ENCODE assay signal across 27 cellular contexts in genomic region chr11:61534025-61534900, GRCh38. TPM values are rescaled to one million over a fixed set of nuclear protein-coding genes. Genes with fewer than 3 reads are reported as not detected.
DNase-seq lines count a peak whose midpoint lies in the region; ATAC-seq and TF ChIP-seq lines count a peak whose summit lies in the region.
"Had no signal": no experiment of that assay in that cellular context is flagged by ENCODE, and none has a peak within 500 bp of the region (broad histone marks: within the 10 kb centered on the region; RNA-seq: fewer than 3 reads in every experiment).

No MANE protein-coding gene starts in this region.

- no peaks in the 10 kb centered on the region for H3K27me3 Mint-ChIP-seq in WTC11 (ENCODE audit: low read depth)
- peaks cover under 1% of the 10 kb centered on the region for H3K27me3 Mint-ChIP-seq in activated CD4-positive, alpha-beta T cell treated with anti-CD3 and anti-CD28 coated beads, Interleukin-2, amount 10 ng/mL, durations not matched to agents 24 days and 14 days

- peak overlapping the region; percentile 23 for H3K9ac ChIP-seq in mucosa of stomach (ENCODE audit: low read length)
- H3K9ac ChIP-seq: KMS-11 had no signal

- no peaks in the 10 kb centered on the region for H3K36me3 ChIP-seq in mucosa of stomach (ENCODE audit: control insufficient read depth, insufficient read depth, low read length)
- H3K36me3 ChIP-seq: breast epithelium, tibial nerve had no signal

- POLR2A ChIA-PET in WTC11 (lab: Charles Lee) = no interaction called here

- no peaks in the 10 kb centered on the region for H3K9me3 ChIP-seq in mucosa of stomach (ENCODE audit: control insufficient read depth, low read length)
- H3K9me3 ChIP-seq: breast epithelium, tibial nerve had no signal

- H3K4me3 Mint-ChIP-seq in WTC11 = no peak overlapping the region
- H3K4me3 Mint-ChIP-seq in activated CD4-positive, alpha-beta T cell treated with anti-CD3 and anti-CD28 coated beads, Interleukin-2, amount 10 ng/mL, durations not matched to agents 24 days and 14 days = no peak overlapping the region
- H3K4me3 Mint-ChIP-seq: CD8-positive, alpha-beta memory T cell; memory B cell; natural killer cell treated with Interleukin-12 subunit alpha and Interleukin-12 subunit beta and Interleukin-15 and Interleukin-18, amount 100 ng/mL, for 72 hours had no signal

- no peak for ATAC-seq in WTC11
- ATAC-seq in GM21619 (IDR thresholded peaks at IDR 0.05; ENCODE audit: unreplicated experiment) = no peak
- ATAC-seq: PC-3 had no signal

- TF ChIP-seq CTCF in 22Rv1 (IDR thresholded peaks at IDR 0.05) = no peak
- no peak for TF ChIP-seq CTCF in WTC11 (IDR thresholded peaks at IDR 0.05)

- peak overlapping the region; percentile 43; the same call in 1 of the 2 replicates for H3K27ac Mint-ChIP-seq in WTC11
- no peak overlapping the region for H3K27ac Mint-ChIP-seq in activated CD4-positive, alpha-beta T cell treated with anti-CD3 and anti-CD28 coated beads, Interleukin-2, amount 10 ng/mL, durations not matched to agents 24 days and 14 days
- H3K27ac Mint-ChIP-seq: memory B cell; natural killer cell treated with Interleukin-12 subunit alpha and Interleukin-12 subunit beta and Interleukin-15 and Interleukin-18, amount 100 ng/mL, for 72 hours had no signal

- CTCF ChIA-PET in WTC11 (lab: Charles Lee) = interaction anchor here (0.6 to 9.1 kb wide), 7 partner anchors 10 to 104 kb away, joined by 3 to 241 read pairs (median 6); no protein-coding TSS in a partner anchor

- H3K9me3 Mint-ChIP-seq in WTC11 = no peaks in the 10 kb centered on the region
- no peaks in the 10 kb centered on the region for H3K9me3 Mint-ChIP-seq in activated CD4-positive, alpha-beta T cell treated with anti-CD3 and anti-CD28 coated beads, Interleukin-2, amount 10 ng/mL, durations not matched to agents 24 days and 14 days
- H3K9me3 Mint-ChIP-seq: memory B cell; natural killer cell treated with Interleukin-12 subunit alpha and Interleukin-12 subunit beta and Interleukin-15 and Interleukin-18, amount 100 ng/mL, for 72 hours had no signal

- DNase-seq in DMS153 (lab: John Stamatoyannopoulos, UW) (peak; percentile 67), WTC11 (ENCODE audit: low spot score) (no peak), NCI-H2227 (lab: John Stamatoyannopoulos, UW; ENCODE audit: unreplicated experiment) (no peak)
- DNase-seq in activated CD4-positive, alpha-beta T cell treated with anti-CD3 and anti-CD28 coated beads, Interleukin-2, amount 10 ng/mL, durations not matched to agents 24 days and 14 days = no peak
- DNase-seq: activated CD4-positive, alpha-beta T cell treated with anti-CD3 and anti-CD28 coated beads, Interleukin-2, amount 50 U/mL, for 4 hours; activated effector memory CD4-positive, alpha-beta T cell treated with anti-CD3 and anti-CD28 coated beads, Interleukin-2, amount 50 U/mL, for 16 hours; CD8-positive, alpha-beta memory T cell; HCEC 1CT; hippocampal formation; NCI-H82; posterior cingulate gyrus; stimulated activated CD4-positive, alpha-beta T cell treated with anti-CD3 and anti-CD28 coated beads, Interleukin-2, amount 100 ng/mL, for 48 hours; stimulated activated naive CD4-positive, alpha-beta T cell treated with Interleukin-2 at 50 U/mL for 16 hours; T-helper 2 cell; WERI-Rb-1 had no signal

- peaks cover 10% of the 10 kb centered on the region for H3K4me1 Mint-ChIP-seq in WTC11
- no peaks in the 10 kb centered on the region for H3K4me1 Mint-ChIP-seq in activated CD4-positive, alpha-beta T cell treated with anti-CD3 and anti-CD28 coated beads, Interleukin-2, amount 10 ng/mL, durations not matched to agents 24 days and 14 days
- H3K4me1 Mint-ChIP-seq: CD8-positive, alpha-beta memory T cell had no signal

- peaks cover 6% of the 10 kb centered on the region for H3K27me3 ChIP-seq in mucosa of stomach (ENCODE audit: control insufficient read depth, insufficient read depth, low read length)
- H3K27me3 ChIP-seq: breast epithelium had no signal

- H3K27ac ChIP-seq in 22Rv1 = peak overlapping the region; percentile 37; the same call in 1 of the 2 replicates
- H3K27ac ChIP-seq: breast epithelium, KMS-11, skin epidermis, tibial nerve, WERI-Rb-1 had no signal

- no peaks in the 10 kb centered on the region for H3K36me3 Mint-ChIP-seq in WTC11
- no peaks in the 10 kb centered on the region for H3K36me3 Mint-ChIP-seq in activated CD4-positive, alpha-beta T cell treated with anti-CD3 and anti-CD28 coated beads, Interleukin-2, amount 10 ng/mL, durations not matched to agents 24 days and 14 days (ENCODE audit: low read depth)
- H3K36me3 Mint-ChIP-seq: CD8-positive, alpha-beta memory T cell; memory B cell; natural killer cell treated with Interleukin-12 subunit alpha and Interleukin-12 subunit beta and Interleukin-15 and Interleukin-18, amount 100 ng/mL, for 72 hours had no signal

- H3K4me1 ChIP-seq in mucosa of stomach (ENCODE audit: control insufficient read depth, insufficient read depth, low read length) = peaks cover 53% of the 10 kb centered on the region
- H3K4me1 ChIP-seq: breast epithelium, tibial nerve had no signal

- intact Hi-C loops in activated CD4-positive, alpha-beta T cell treated with anti-CD3 and anti-CD28 coated beads, Interleukin-2, amount 10 ng/mL, durations not matched to agents 24 days and 14 days (cut with micrococcal nuclease) = no loop called here

- H3K4me3 ChIP-seq in mucosa of stomach (ENCODE audit: low read length) = no peak overlapping the region
- H3K4me3 ChIP-seq: breast epithelium, skin epidermis, tibial nerve had no signal

TF ChIP-seq in WTC11, 78 proteins besides CTCF, POLR2A, EP300 and RAD21 (continues in another document):
- TF ChIP-seq ZNF281 (CRISPR knock-in tag; IDR thresholded peaks at IDR 0.05) (no peak), FOXK1 (CRISPR knock-in tag; IDR thresholded peaks at IDR 0.05) (no peak), FOXP4 (CRISPR knock-in tag; IDR thresholded peaks at IDR 0.05) (no peak)

RNA-seq across cellular contexts. Expression of gene LRRC10B, which starts 25.7 kb away (rescaled TPM):
- total RNA-seq in WTC11 (2021) = 1.1 to 1.5 TPM (median 1.3 TPM) in 3 replicates
- total RNA-seq in activated CD4-positive, alpha-beta T cell treated with anti-CD3 and anti-CD28 coated beads, Interleukin-2, amount 10 ng/mL, durations not matched to agents 24 days and 14 days = 0.14 TPM in 1 of 2 replicates, not detected in the other
- total RNA-seq: CD8-positive, alpha-beta memory T cell; fibroblast of villous mesenchyme; natural killer cell treated with Interleukin-12 subunit alpha and Interleukin-12 subunit beta and Interleukin-15 and Interleukin-18, amount 100 ng/mL, for 72 hours; SK-MEL-5 had no signal

RNA-seq across cellular contexts. Expression of gene SYT7, which starts 46.6 kb away (rescaled TPM):
- total RNA-seq in WTC11 (2021) = 12.5 to 18.9 TPM (median 18.2 TPM) in 3 replicates
- 0.23 and 0.43 TPM in 2 replicates for total RNA-seq in activated CD4-positive, alpha-beta T cell treated with anti-CD3 and anti-CD28 coated beads, Interleukin-2, amount 10 ng/mL, durations not matched to agents 24 days and 14 days
- total RNA-seq: CD8-positive, alpha-beta memory T cell; natural killer cell treated with Interleukin-12 subunit alpha and Interleukin-12 subunit beta and Interleukin-15 and Interleukin-18, amount 100 ng/mL, for 72 hours had no signal
